In the genomic region with DNA sequence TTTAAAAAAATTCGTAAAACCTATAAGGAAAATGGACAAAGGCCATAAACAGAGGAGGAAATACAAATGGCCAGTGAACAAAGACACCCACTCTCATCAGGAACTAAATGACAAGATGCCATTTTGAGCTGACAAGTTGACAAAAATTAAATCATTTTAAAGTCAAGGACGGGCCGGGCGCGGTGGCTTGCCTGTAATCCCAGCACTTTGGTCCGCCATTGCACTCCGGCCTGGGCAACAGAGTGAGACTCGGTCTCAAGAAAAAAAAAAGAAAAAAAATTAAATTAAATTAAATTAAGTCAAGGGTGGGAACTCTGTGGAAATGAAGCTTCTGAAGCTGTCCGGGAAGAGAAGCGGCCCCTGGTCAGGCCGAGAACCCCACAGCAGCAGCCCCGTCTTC, we compare ENCODE assay signal across 13 cellular contexts. TPM values are rescaled to one million over a fixed set of nuclear protein-coding genes. Genes with fewer than 3 reads are reported as not detected.
A peak's percentile ranks its signal among the peaks of the same experiment; 100 is the strongest.
DNase-seq lines count a peak whose midpoint lies in the region; ATAC-seq, FAIRE-seq and TF ChIP-seq lines count a peak whose summit lies in the region.
"Had no signal": no experiment of that assay in that cellular context is flagged by ENCODE, and none has a peak within 500 bp of the region (broad histone marks: within the 10 kb centered on the region; RNA-seq: fewer than 3 reads in every experiment).

No MANE protein-coding gene starts in this region.

- peak overlapping the region; percentile 43 for H3K4me3 Mint-ChIP-seq in CD8-positive, alpha-beta T cell
- H3K4me3 Mint-ChIP-seq: H9 had no signal

- H3K27ac Mint-ChIP-seq in CD8-positive, alpha-beta T cell: no peak overlapping the region
- H3K27ac Mint-ChIP-seq: H9 had no signal

- H3F3A ChIP-seq in MM.1S (ENCODE audit: insufficient read depth, low read length): peaks cover 9% of the 10 kb centered on the region

- H3K9ac ChIP-seq in MM.1S (ENCODE audit: low read length) (no peak overlapping the region), parathyroid adenoma (no peak overlapping the region)

- no peak overlapping the region for H2AFZ ChIP-seq in MM.1S (ENCODE audit: low read length)
- H2AFZ ChIP-seq in parathyroid adenoma: peak overlapping the region; percentile 98

- H3K4me2 ChIP-seq in MM.1S (ENCODE audit: low read depth, low read length) (peak overlapping the region; percentile 64; the same call in 1 of the 2 replicates), parathyroid adenoma (ENCODE audit: low read length) (no peak overlapping the region)

- no peaks in the 10 kb centered on the region for H3K9me3 ChIP-seq in CD8-positive, alpha-beta T cell (ENCODE audit: low read length)
- H3K9me3 ChIP-seq in MM.1S (replicated peaks; ENCODE audit: insufficient read depth, low read length): no peaks in the 10 kb centered on the region
- no peaks in the 10 kb centered on the region for H3K9me3 ChIP-seq in parathyroid adenoma (ENCODE audit: control insufficient read depth, low read length)
- H3K9me3 ChIP-seq: vagina had no signal

- CTCF ChIA-PET in CD8-positive, alpha-beta T cell (lab: Charles Lee): interaction anchor here (1.2 to 2.7 kb wide), 3 partner anchors 8 to 55 kb away, joined by 3 to 10 read pairs (median 5); partner anchors contain the start of gene LMBR1

- peaks cover 25% of the 10 kb centered on the region for H3K4me1 ChIP-seq in CD8-positive, alpha-beta T cell (ENCODE audit: insufficient read depth, low read length)
- H3K4me1 ChIP-seq in MM.1S (ENCODE audit: low read length) (peaks cover 4% of the 10 kb centered on the region; the same call in 1 of the 2 replicates), parathyroid adenoma (peaks cover 9% of the 10 kb centered on the region)

- H3K9me3 Mint-ChIP-seq in CD8-positive, alpha-beta T cell: no peaks in the 10 kb centered on the region
- H3K9me3 Mint-ChIP-seq: H9 had no signal

- H3K9me2 ChIP-seq in MM.1S (replicated peaks; ENCODE audit: insufficient read depth, low read length): no peaks in the 10 kb centered on the region

- H3K4me3 ChIP-seq in CD8-positive, alpha-beta T cell (ENCODE audit: low read depth, low read length): no peak overlapping the region
- no peak overlapping the region for H3K4me3 ChIP-seq in MM.1S (ENCODE audit: low read length)
- H3K4me3 ChIP-seq in coronary artery: peak overlapping the region; percentile 93
- no peak overlapping the region for H3K4me3 ChIP-seq in parathyroid adenoma (ENCODE audit: low read depth, low read length)

- ATAC-seq in CD8-positive, alpha-beta T cell: no peak
- no peak for ATAC-seq in HG02678 (IDR thresholded peaks at IDR 0.05; ENCODE audit: unreplicated experiment)

- peaks cover 38% of the 10 kb centered on the region for H3K79me2 ChIP-seq in MM.1S (ENCODE audit: low read length)
- peaks cover 22% of the 10 kb centered on the region for H3K79me2 ChIP-seq in parathyroid adenoma

- peaks cover 9% of the 10 kb centered on the region for H3K36me3 ChIP-seq in CD8-positive, alpha-beta T cell (ENCODE audit: insufficient read depth, low read length)
- H3K36me3 ChIP-seq in MM.1S (replicated peaks; ENCODE audit: insufficient read depth, low read length) (peaks cover 11% of the 10 kb centered on the region; the same call in 1 of the 2 replicates), parathyroid adenoma (ENCODE audit: control insufficient read depth, insufficient read depth, low read length) (no peaks in the 10 kb centered on the region)

- no peak overlapping the region for H3K27ac ChIP-seq in CD8-positive, alpha-beta T cell (ENCODE audit: low read depth, low read length)
- H3K27ac ChIP-seq in MM.1S (ENCODE audit: low read length) (no peak overlapping the region), coronary artery (no peak overlapping the region), parathyroid adenoma (no peak overlapping the region)
- H3K27ac ChIP-seq: vagina had no signal

- H3K36me3 Mint-ChIP-seq in CD8-positive, alpha-beta T cell: peaks cover 19% of the 10 kb centered on the region

- peaks cover 30% of the 10 kb centered on the region for H3K4me1 Mint-ChIP-seq in CD8-positive, alpha-beta T cell (ENCODE audit: low read depth)

- no peak for DNase-seq in CD8-positive, alpha-beta T cell
- DNase-seq in MM.1S (peak; percentile 5), coronary artery (ENCODE audit: low spot score) (no peak), ecto neural progenitor cell (ENCODE audit: low spot score) (no peak), hippocampal formation (lab: John Stamatoyannopoulos, UW) (no peak), RCC 7860 (ENCODE audit: low spot score) (no peak)
- DNase-seq: DMS53; NCI-H1417 treated with DMSO at 0.1 percent for 48 hours; stimulated activated CD4-positive, alpha-beta T cell treated with anti-CD3 and anti-CD28 coated beads, Interleukin-2, amount 100 ng/mL, for 48 hours had no signal

- no peak for TF ChIP-seq CTCF in CD8-positive, alpha-beta T cell (IDR thresholded peaks at IDR 0.05)
- no peak for TF ChIP-seq CTCF in MM.1S (IDR thresholded peaks at IDR 0.05; ENCODE audit: low read length)
- no peak for TF ChIP-seq CTCF in coronary artery (IDR thresholded peaks at IDR 0.05)
- TF ChIP-seq CTCF in parathyroid adenoma (IDR thresholded peaks at IDR 0.05): no peak

- no peak for FAIRE-seq in RCC 7860 (lab: Jason Lieb, UNC)

- POLR2A ChIA-PET in CD8-positive, alpha-beta T cell (lab: Charles Lee): no interaction called here

- intact Hi-C loops in CD8-positive, alpha-beta T cell (cut with DNase I, micrococcal nuclease): loop anchor here (5.0 kb wide), 2 partner anchors 56 to 116 kb away; partner anchors contain the start of gene LMBR1 (in 1 of the 2)

- peaks cover 20% of the 10 kb centered on the region for H3K27me3 Mint-ChIP-seq in CD8-positive, alpha-beta T cell (ENCODE audit: low read depth)

- H4K20me1 ChIP-seq in MM.1S (ENCODE audit: insufficient read depth, low read length): peaks cover 9% of the 10 kb centered on the region; the same call in 1 of the 2 replicates

- H3K27me3 ChIP-seq in CD8-positive, alpha-beta T cell (ENCODE audit: insufficient read depth, low read length): no peaks in the 10 kb centered on the region
- H3K27me3 ChIP-seq in MM.1S (replicated peaks; ENCODE audit: insufficient read depth, low read length) (peaks cover 21% of the 10 kb centered on the region), parathyroid adenoma (ENCODE audit: control insufficient read depth, insufficient read depth, low read length) (no peaks in the 10 kb centered on the region)
- H3K27me3 ChIP-seq: vagina had no signal

RNA-seq across cellular contexts. Expression of gene NOM1, which starts 1.2 kb away (rescaled TPM):
- 10 to 100 TPM; 35.2 to 50.9 TPM for total RNA-seq in CD8-positive, alpha-beta T cell

RNA-seq across cellular contexts. Expression of gene LMBR1, which starts 55.4 kb away (rescaled TPM):
- 10 to 100 TPM; 69.1 to 74.0 TPM for total RNA-seq in CD8-positive, alpha-beta T cell
